ENCODE assay signal across 26 cellular contexts in the genomic region with DNA sequence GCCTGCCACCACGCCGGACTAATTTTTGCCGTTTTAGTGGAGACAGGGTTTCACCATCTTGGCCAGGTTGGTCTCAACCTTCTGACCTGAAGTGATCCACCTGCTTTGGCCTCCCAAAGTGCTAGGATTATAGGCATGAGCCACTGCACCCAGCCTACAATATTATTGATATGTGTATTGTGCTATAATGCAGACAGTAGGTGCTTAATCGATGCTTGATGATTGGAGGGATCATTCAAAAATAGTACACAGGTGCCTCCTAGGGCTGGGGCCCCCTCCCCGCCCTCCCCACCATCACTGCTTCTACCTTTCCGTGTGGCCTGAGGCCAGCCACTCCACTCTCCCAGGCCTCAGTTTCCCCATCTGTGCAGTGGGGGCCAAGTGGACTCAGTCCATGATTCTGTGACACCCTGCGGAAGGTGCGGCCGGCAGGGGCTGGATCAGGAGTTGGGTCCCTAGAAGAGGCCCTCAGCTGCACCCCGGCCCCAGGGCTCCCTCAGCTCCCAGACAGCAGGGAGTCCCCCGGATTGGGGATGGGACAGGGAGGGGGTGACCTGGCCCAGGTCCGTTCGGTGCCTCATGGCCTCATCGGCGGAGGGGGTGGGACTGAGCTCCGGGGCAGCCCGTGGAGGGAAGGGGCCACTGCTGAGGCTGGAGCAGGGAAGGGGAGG. TPM values are rescaled to one million over a fixed set of nuclear protein-coding genes. Genes with fewer than 3 reads are reported as not detected.
DNase-seq lines count a peak whose midpoint lies in the region; ATAC-seq and TF ChIP-seq lines count a peak whose summit lies in the region.
"Had no signal": no experiment of that assay in that cellular context is flagged by ENCODE, and none has a peak within 500 bp of the region (broad histone marks: within the 10 kb centered on the region; RNA-seq: fewer than 3 reads in every experiment).

No MANE protein-coding gene starts in this region.

- no peak for ATAC-seq in effector memory CD8-positive, alpha-beta T cell (replicated peaks)
- ATAC-seq in GM18909 (IDR thresholded peaks at IDR 0.05; ENCODE audit: poor library complexity, unreplicated experiment): no peak
- ATAC-seq: activated CD8-positive, alpha-beta T cell treated with anti-CD3 and anti-CD28 coated beads for 36 hours had no signal

- H2BK120ac ChIP-seq in mesendoderm (ENCODE audit: low read depth, low read length): no peak overlapping the region

- no peak overlapping the region for H2BK15ac ChIP-seq in mesendoderm (replicated peaks; ENCODE audit: low read depth)

- no peak overlapping the region for H3K27ac ChIP-seq in BLaER1
- H3K27ac ChIP-seq in neural progenitor cell: no peak overlapping the region
- no peak overlapping the region for H3K27ac ChIP-seq in mesendoderm (ENCODE audit: low read depth, low read length)
- H3K27ac ChIP-seq: dorsolateral prefrontal cortex had no signal

- H3K27me3 Mint-ChIP-seq in Caco-2 (ENCODE audit: insufficient read depth, unreplicated experiment): no peaks in the 10 kb centered on the region
- peaks cover 4 to 20% of the 10 kb centered on the region in 2 donors for H3K27me3 Mint-ChIP-seq in effector memory CD8-positive, alpha-beta T cell
- H3K27me3 Mint-ChIP-seq in neural progenitor cell (ENCODE audit: insufficient read depth, low read depth): peaks cover 24% of the 10 kb centered on the region

- BruUV-seq in Caco-2 (replicated peaks; lab: Mats Ljungman, UMichigan): no TSS peak

- intact Hi-C loops in Caco-2 (cut with micrococcal nuclease; ENCODE audit: unreplicated experiment): no loop called here

- peaks cover 38% of the 10 kb centered on the region for H3F3A ChIP-seq in neural progenitor cell (ENCODE audit: low read depth)

- no peak overlapping the region for H4K8ac ChIP-seq in mesendoderm (ENCODE audit: low read depth, low read length)

- no peak overlapping the region for H3K4ac ChIP-seq in mesendoderm (ENCODE audit: low read depth, low read length)

- H3K9me3 ChIP-seq in BLaER1: no peaks in the 10 kb centered on the region
- no peaks in the 10 kb centered on the region for H3K9me3 ChIP-seq in Caco-2
- no peaks in the 10 kb centered on the region for H3K9me3 ChIP-seq in neural progenitor cell (ENCODE audit: low read depth)

- H3K27ac Mint-ChIP-seq in Caco-2 (ENCODE audit: unreplicated experiment) (no peak overlapping the region), neural progenitor cell (no peak overlapping the region)
- H3K27ac Mint-ChIP-seq in effector memory CD8-positive, alpha-beta T cell: no peak overlapping the region
- H3K27ac Mint-ChIP-seq: activated CD8-positive, alpha-beta T cell treated with anti-CD3 and anti-CD28 coated beads for 36 hours; nephron progenitor cell had no signal

- no peak overlapping the region for H3K56ac ChIP-seq in mesendoderm (ENCODE audit: low read length)

- no peak overlapping the region for H2AK5ac ChIP-seq in mesendoderm (ENCODE audit: low read length)

- H3K79me1 ChIP-seq in mesendoderm (ENCODE audit: low read length): no peaks in the 10 kb centered on the region

- DNase-seq in Caco-2 (no peak), neural progenitor cell (ENCODE audit: low spot score) (no peak), OCI-M2 (lab: John Stamatoyannopoulos, UW; ENCODE audit: unreplicated experiment) (no peak), mesendoderm (no peak)
- DNase-seq in effector memory CD8-positive, alpha-beta T cell: no peak
- no peak for DNase-seq in activated CD8-positive, alpha-beta memory T cell treated with anti-CD3 and anti-CD28 coated beads, Interleukin-2, amount 50 U/mL, for 48 hours
- DNase-seq: activated CD4-positive, CD25-positive, alpha-beta regulatory T cell; activated CD8-positive, alpha-beta T cell treated with anti-CD3 and anti-CD28 coated beads for 36 hours; activated T-cell treated with anti-CD3 and anti-CD28 coated beads, Interleukin-2, amount 50 U/mL, for 1 hour; aorta; CD8-positive, alpha-beta memory T cell; central memory CD4-positive, alpha-beta T cell; DMS53; dorsolateral prefrontal cortex; GDM1; KBM-7; NCI-H146; NCI-H526; nephron progenitor cell; stimulated activated CD4-positive, alpha-beta T cell treated with anti-CD3 and anti-CD28 coated beads, Interleukin-2, amount 100 ng/mL, for 48 hours; stimulated activated naive CD4-positive, alpha-beta T cell had no signal

- H3K4me3 ChIP-seq in BLaER1 (no peak overlapping the region), Caco-2 (ENCODE audit: low read depth, low read length) (peak overlapping the region; percentile 91), neural progenitor cell (no peak overlapping the region), mesendoderm (ENCODE audit: low read length) (no peak overlapping the region)
- H3K4me3 ChIP-seq: dorsolateral prefrontal cortex had no signal

- H3K4me3 Mint-ChIP-seq in Caco-2 (ENCODE audit: unreplicated experiment) (peak overlapping the region; percentile 73), neural progenitor cell (peak overlapping the region; percentile 5)
- peak overlapping the region; percentile 66 to 74 for H3K4me3 Mint-ChIP-seq in effector memory CD8-positive, alpha-beta T cell

- no peak overlapping the region for H3K23ac ChIP-seq in mesendoderm (ENCODE audit: low read length)

- H2AFZ ChIP-seq in neural progenitor cell (replicated peaks): no peak overlapping the region

- no peaks in the 10 kb centered on the region for H3K9me3 Mint-ChIP-seq in Caco-2 (ENCODE audit: unreplicated experiment)
- no peaks in the 10 kb centered on the region for H3K9me3 Mint-ChIP-seq in effector memory CD8-positive, alpha-beta T cell
- no peaks in the 10 kb centered on the region for H3K9me3 Mint-ChIP-seq in neural progenitor cell
- H3K9me3 Mint-ChIP-seq: activated CD8-positive, alpha-beta T cell treated with anti-CD3 and anti-CD28 coated beads for 36 hours; CD8-positive, alpha-beta memory T cell; mesothelial cell of epicardium had no signal

- no CpG with 5 or more reads among the region's 17 CpGs for WGBS in mesendoderm (ENCODE audit: extremely low coverage, insufficient coverage, low lambda C conversion rate)

- POLR2A ChIA-PET in Caco-2 (lab: Charles Lee): no interaction called here

- H3K4me2 ChIP-seq in BLaER1 (peak overlapping the region; percentile 89), neural progenitor cell (no peak overlapping the region), mesendoderm (ENCODE audit: low read length) (no peak overlapping the region)

- H3K79me2 ChIP-seq in neural progenitor cell (ENCODE audit: low read depth): no peaks in the 10 kb centered on the region
- no peaks in the 10 kb centered on the region for H3K79me2 ChIP-seq in mesendoderm (ENCODE audit: control insufficient read depth, insufficient read depth, low read length)

- no peak for TF ChIP-seq CTCF in Caco-2 (IDR thresholded peaks at IDR 0.05; ENCODE audit: insufficient read depth in 1 of 2, low read depth in 1 of 2, low read length in 1 of 2, severe bottlenecking in 1 of 2, unreplicated experiment in 1 of 2)
- TF ChIP-seq CTCF in neural progenitor cell (IDR thresholded peaks at IDR 0.05): no peak

- peaks cover 41% of the 10 kb centered on the region for H3K27me3 ChIP-seq in BLaER1
- H3K27me3 ChIP-seq in Caco-2 (replicated peaks; ENCODE audit: control insufficient read depth, insufficient read depth, low read length): no peaks in the 10 kb centered on the region
- peaks cover 68% of the 10 kb centered on the region for H3K27me3 ChIP-seq in neural progenitor cell
- no peaks in the 10 kb centered on the region for H3K27me3 ChIP-seq in mesendoderm (ENCODE audit: insufficient read depth, low read length, poor library complexity)

- H3K36me3 Mint-ChIP-seq in Caco-2 (ENCODE audit: insufficient read depth, unreplicated experiment) (peaks cover 20% of the 10 kb centered on the region), neural progenitor cell (no peaks in the 10 kb centered on the region)
- peaks cover 7% of the 10 kb centered on the region for H3K36me3 Mint-ChIP-seq in effector memory CD8-positive, alpha-beta T cell (ENCODE audit: insufficient read depth)
- H3K36me3 Mint-ChIP-seq: CD8-positive, alpha-beta memory T cell; mesothelial cell of epicardium had no signal

- no peak overlapping the region for H3K18ac ChIP-seq in mesendoderm (ENCODE audit: low read length)

- no peak overlapping the region for H2BK5ac ChIP-seq in mesendoderm (ENCODE audit: low read length)

- CTCF ChIA-PET in Caco-2 (lab: Charles Lee): no interaction called here

- no peak overlapping the region for H3K9ac ChIP-seq in BLaER1
- H3K9ac ChIP-seq in neural progenitor cell: no peak overlapping the region
- no peak overlapping the region for H3K9ac ChIP-seq in mesendoderm (ENCODE audit: low read length)

- H3K4me1 Mint-ChIP-seq in Caco-2 (ENCODE audit: low read depth, unreplicated experiment): peaks cover 7% of the 10 kb centered on the region
- H3K4me1 Mint-ChIP-seq in effector memory CD8-positive, alpha-beta T cell (ENCODE audit: low read depth in 2 of 2): peaks cover 5 to 7% of the 10 kb centered on the region in 2 donors
- peaks cover 15% of the 10 kb centered on the region for H3K4me1 Mint-ChIP-seq in neural progenitor cell

- H3K4me1 ChIP-seq in BLaER1: peaks cover 51% of the 10 kb centered on the region
- peaks cover 34% of the 10 kb centered on the region for H3K4me1 ChIP-seq in Caco-2
- peaks cover 13% of the 10 kb centered on the region for H3K4me1 ChIP-seq in neural progenitor cell
- no peaks in the 10 kb centered on the region for H3K4me1 ChIP-seq in mesendoderm (ENCODE audit: control insufficient read depth, low read depth, low read length)

- H4K20me1 ChIP-seq in BLaER1: peaks cover 31% of the 10 kb centered on the region
- H4K20me1 ChIP-seq in neural progenitor cell (ENCODE audit: low read depth): peaks cover 3% of the 10 kb centered on the region

- H4K5ac ChIP-seq in mesendoderm (ENCODE audit: low read length): no peak overlapping the region

- H3K36me3 ChIP-seq in BLaER1 (no peaks in the 10 kb centered on the region), Caco-2 (ENCODE audit: control insufficient read depth, insufficient read depth, low read length) (peaks cover 1% of the 10 kb centered on the region; the same call in 1 of the 2 replicates), neural progenitor cell (no peaks in the 10 kb centered on the region), mesendoderm (ENCODE audit: control insufficient read depth, insufficient read depth, low read length) (no peaks in the 10 kb centered on the region)

RNA-seq across cellular contexts. Expression of gene ADAMTSL5, which starts 1.4 kb away (rescaled TPM):
- total RNA-seq in Caco-2 (2022) (23.9 and 26.2 TPM in 2 replicates), neural progenitor cell (ENCODE audit: low replicate concordance) (0.12 and 0.13 TPM in 2 replicates)
- polyA plus RNA-seq in mesendoderm (2013, experiment 1 of 2): 0.11 TPM
- 0.11 TPM for polyA plus RNA-seq in mesendoderm (2013, experiment 2 of 2)

RNA-seq across cellular contexts. Expression of gene PLK5, which starts 12.4 kb away (rescaled TPM):
- total RNA-seq in Caco-2 (2022): 0.19 TPM in 1 of 2 replicates, not detected in the other
- total RNA-seq in neural progenitor cell (ENCODE audit: low replicate concordance): 0.81 TPM in 1 of 2 replicates, not detected in the other
- polyA plus RNA-seq in mesendoderm (2013, experiment 1 of 2): 0.15 TPM
- polyA plus RNA-seq in mesendoderm (2013, experiment 2 of 2): 0.10 TPM
- total RNA-seq: activated CD8-positive, alpha-beta T cell treated with anti-CD3 and anti-CD28 coated beads for 36 hours; aorta; CD8-positive, alpha-beta memory T cell; epithelial cell of proximal tubule; H4 had no signal
- polyA plus RNA-seq: CD8-positive, alpha-beta memory T cell had no signal

RNA-seq across cellular contexts. Expression of gene REEP6, which starts 20.5 kb away (rescaled TPM):
- 50.2 and 61.5 TPM in 2 replicates for total RNA-seq in Caco-2 (2022)
- 4.8 and 13.0 TPM in 2 replicates for total RNA-seq in neural progenitor cell (ENCODE audit: low replicate concordance)
- polyA plus RNA-seq in mesendoderm (2013, experiment 1 of 2): 1.5 TPM
- polyA plus RNA-seq in mesendoderm (2013, experiment 2 of 2): 1.5 TPM

RNA-seq across cellular contexts. Expression of gene PCSK4, which starts 21.3 kb away (rescaled TPM):
- total RNA-seq in Caco-2 (2022): 6.4 and 9.8 TPM in 2 replicates
- total RNA-seq in neural progenitor cell (ENCODE audit: low replicate concordance): 3.6 and 12.5 TPM in 2 replicates
- 0.76 TPM for polyA plus RNA-seq in mesendoderm (2013, experiment 1 of 2)
- 0.70 TPM for polyA plus RNA-seq in mesendoderm (2013, experiment 2 of 2)

RNA-seq across cellular contexts. Expression of gene C19orf25, which starts 32.4 kb away (rescaled TPM):
- total RNA-seq in Caco-2 (2022): 41.9 and 45.4 TPM in 2 replicates
- total RNA-seq in neural progenitor cell (ENCODE audit: low replicate concordance): 14.4 and 40.4 TPM in 2 replicates
- 21.6 TPM for polyA plus RNA-seq in mesendoderm (2013, experiment 1 of 2)
- polyA plus RNA-seq in mesendoderm (2013, experiment 2 of 2): 22.2 TPM

Comparison
In these comparisons a context has a peak if more than half of its experiments do, and no peak if none do; other contexts are left out.
1. H3K4me3 Mint-ChIP-seq: peak in every context shown above with its lines; median percentile 73 in Caco-2; 70 in effector memory CD8-positive, alpha-beta T cell; 5 in neural progenitor cell.
2. RNA of gene ADAMTSL5, which starts 1.4 kb away (total RNA-seq): 23.9 to 26.2 TPM in Caco-2; 0.12 to 0.13 TPM in neural progenitor cell; every median in the first group is over 10 times any median in the second.